Comparison of ENCODE assay signal across 14 cellular contexts in the genomic region with DNA sequence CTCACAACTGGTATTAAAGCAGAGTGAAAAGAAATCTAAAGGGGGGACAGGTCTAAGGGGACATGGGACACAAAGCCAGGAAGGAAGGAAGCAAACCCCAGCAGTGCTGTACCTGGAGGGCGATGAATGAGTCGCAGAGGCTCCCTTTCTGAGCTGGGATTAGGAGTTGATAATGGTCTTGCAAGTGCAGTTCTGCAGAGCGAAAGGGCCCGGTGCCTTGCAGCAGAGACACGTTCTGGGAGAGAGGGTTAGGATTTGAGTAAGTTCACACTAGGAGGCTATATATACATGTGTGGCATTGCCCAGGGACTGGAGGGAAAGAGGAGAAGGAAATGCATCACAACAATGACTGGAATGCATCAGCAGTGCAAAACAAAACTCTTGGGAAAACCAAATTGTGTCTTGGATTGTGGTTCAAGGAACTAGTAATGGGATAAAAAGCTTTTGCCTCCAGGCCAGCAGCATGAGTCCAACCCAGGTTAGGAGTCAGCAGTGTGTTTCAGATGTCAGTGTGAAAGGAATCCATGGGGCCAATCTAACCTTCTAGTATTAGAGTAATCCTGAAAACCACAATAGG. TPM values are rescaled to one million over a fixed set of nuclear protein-coding genes. Genes with fewer than 3 reads are reported as not detected.
DNase-seq lines count a peak whose midpoint lies in the region; ATAC-seq and TF ChIP-seq lines count a peak whose summit lies in the region.
"Had no signal": no experiment of that assay in that cellular context is flagged by ENCODE, and none has a peak within 500 bp of the region (broad histone marks: within the 10 kb centered on the region; RNA-seq: fewer than 3 reads in every experiment).

No MANE protein-coding gene starts in this region.

- TF ChIP-seq CTCF in Caco-2 (IDR thresholded peaks at IDR 0.05; ENCODE audit: insufficient read depth in 1 of 2, low read depth in 1 of 2, low read length in 1 of 2, severe bottlenecking in 1 of 2, unreplicated experiment in 1 of 2): no peak
- TF ChIP-seq CTCF in cardiac fibroblast (IDR thresholded peaks at IDR 0.05; ENCODE audit: low read depth, low read length): no peak

- H3K4me1 Mint-ChIP-seq in Caco-2 (ENCODE audit: low read depth, unreplicated experiment): peaks cover 38% of the 10 kb centered on the region

- H3K36me3 ChIP-seq in Caco-2 (ENCODE audit: control insufficient read depth, insufficient read depth, low read length) (no peaks in the 10 kb centered on the region), MG63 (no peaks in the 10 kb centered on the region), mesendoderm (ENCODE audit: control insufficient read depth, insufficient read depth, low read length) (no peaks in the 10 kb centered on the region)
- H3K36me3 ChIP-seq: SJCRH30 had no signal

- ATAC-seq in GM18909 (IDR thresholded peaks at IDR 0.05; ENCODE audit: poor library complexity, unreplicated experiment) (no peak), HG02981 (IDR thresholded peaks at IDR 0.05; ENCODE audit: unreplicated experiment) (no peak)
- ATAC-seq: activated CD4-positive, CD25-positive, alpha-beta regulatory T cell treated with anti-CD3 and anti-CD28 coated beads, Interleukin-2, amount 50 U/mL, for 24 hours; mucosa of descending colon had no signal

- no peak overlapping the region for H2BK120ac ChIP-seq in mesendoderm (ENCODE audit: low read depth, low read length)

- H3K4me3 ChIP-seq in Caco-2 (ENCODE audit: low read depth, low read length) (no peak overlapping the region), MG63 (no peak overlapping the region), cardiac fibroblast (replicated peaks in 1 of 2; ENCODE audit: low read depth in 2 of 2, low read length in 2 of 2) (no peak overlapping the region), mesendoderm (ENCODE audit: low read length) (no peak overlapping the region)
- H3K4me3 ChIP-seq: mucosa of descending colon, SJCRH30 had no signal

- intact Hi-C loops in Caco-2 (cut with micrococcal nuclease; ENCODE audit: unreplicated experiment): loop anchor here (5.0 kb wide), 1 partner anchor 43 kb away; no protein-coding TSS in a partner anchor

- H3K36me3 Mint-ChIP-seq in Caco-2 (ENCODE audit: insufficient read depth, unreplicated experiment): peaks cover 25% of the 10 kb centered on the region

- no CpG with 5 or more reads among the region's 5 CpGs for WGBS in mesendoderm (ENCODE audit: extremely low coverage, insufficient coverage, low lambda C conversion rate)

- peak overlapping the region; percentile 5 for H3K4me3 Mint-ChIP-seq in Caco-2 (ENCODE audit: unreplicated experiment)

- H2AK5ac ChIP-seq in mesendoderm (ENCODE audit: low read length): no peak overlapping the region

- H3K23ac ChIP-seq in mesendoderm (ENCODE audit: low read length): no peak overlapping the region

- H3K56ac ChIP-seq in mesendoderm (ENCODE audit: low read length): peak overlapping the region; percentile 17

- no peaks in the 10 kb centered on the region for H3K27me3 ChIP-seq in Caco-2 (replicated peaks; ENCODE audit: control insufficient read depth, insufficient read depth, low read length)
- H3K27me3 ChIP-seq in MG63: no peaks in the 10 kb centered on the region
- no peaks in the 10 kb centered on the region for H3K27me3 ChIP-seq in mesendoderm (ENCODE audit: insufficient read depth, low read length, poor library complexity)
- H3K27me3 ChIP-seq: SJCRH30 had no signal

- H4K8ac ChIP-seq in mesendoderm (ENCODE audit: low read depth, low read length): no peak overlapping the region

- no peak overlapping the region for H3K9ac ChIP-seq in mesendoderm (ENCODE audit: low read length)

- peak overlapping the region; percentile 32 for H3K27ac Mint-ChIP-seq in Caco-2 (ENCODE audit: unreplicated experiment)
- H3K27ac Mint-ChIP-seq: progenitor cell of endocrine pancreas had no signal

- H2BK15ac ChIP-seq in mesendoderm (replicated peaks; ENCODE audit: low read depth): no peak overlapping the region

- POLR2A ChIA-PET in Caco-2 (lab: Charles Lee): no interaction called here

- peak overlapping the region; percentile 39 for H3K18ac ChIP-seq in mesendoderm (ENCODE audit: low read length)

- CTCF ChIA-PET in Caco-2 (lab: Charles Lee): no interaction called here

- H3K79me1 ChIP-seq in mesendoderm (ENCODE audit: low read length): no peaks in the 10 kb centered on the region

- BruUV-seq in Caco-2 (replicated peaks; lab: Mats Ljungman, UMichigan): no TSS peak

- no peaks in the 10 kb centered on the region for H3K9me3 ChIP-seq in Caco-2
- H3K9me3 ChIP-seq in MG63: no peaks in the 10 kb centered on the region
- H3K9me3 ChIP-seq: mucosa of descending colon, SJCRH30 had no signal

- peak overlapping the region; percentile 12 for H2BK5ac ChIP-seq in mesendoderm (ENCODE audit: low read length)

- no peaks in the 10 kb centered on the region for H3K9me3 Mint-ChIP-seq in Caco-2 (ENCODE audit: unreplicated experiment)

- H4K5ac ChIP-seq in mesendoderm (ENCODE audit: low read length): no peak overlapping the region

- no peaks in the 10 kb centered on the region for H3K79me2 ChIP-seq in mesendoderm (ENCODE audit: control insufficient read depth, insufficient read depth, low read length)

- no peak overlapping the region for H3K4me2 ChIP-seq in mesendoderm (ENCODE audit: low read length)

- H3K27ac ChIP-seq in mesendoderm (ENCODE audit: low read depth, low read length): peak overlapping the region; percentile 15
- H3K27ac ChIP-seq: SJCRH30 had no signal

- no peaks in the 10 kb centered on the region for H3K27me3 Mint-ChIP-seq in Caco-2 (ENCODE audit: insufficient read depth, unreplicated experiment)

- DNase-seq in Caco-2: no peak
- DNase-seq in MG63: peak; percentile 37
- peak; percentile 78 to 84 for DNase-seq in cardiac fibroblast (ENCODE audit: low read depth in 2 of 2)
- DNase-seq in mesendoderm: peak; percentile 61
- no peak for DNase-seq in T-helper 2 cell
- DNase-seq in activated effector memory CD4-positive, alpha-beta T cell treated with anti-CD3 and anti-CD28 coated beads, Interleukin-2, amount 50 U/mL, for 16 hours: no peak
- DNase-seq: mucosa of descending colon, NCI-H1436 treated with DMSO at 0.1 percent for 48 hours, NCI-H69, SJCRH30 had no signal

- no peak overlapping the region for H3K4ac ChIP-seq in mesendoderm (ENCODE audit: low read depth, low read length)

- peaks cover 42% of the 10 kb centered on the region for H3K4me1 ChIP-seq in Caco-2
- H3K4me1 ChIP-seq in mesendoderm (ENCODE audit: control insufficient read depth, low read depth, low read length): peaks cover 15% of the 10 kb centered on the region

RNA-seq across cellular contexts. Expression of a gene that starts 38.8 kb away (rescaled TPM):
- 4.8 and 5.1 TPM in 2 replicates for total RNA-seq in Caco-2 (2022)
- 6.8 and 9.2 TPM in 2 replicates for total RNA-seq in MG63 (2014; rRNA removed; shearing (Covaris generic); ENCODE audit: low replicate concordance)
- 5.4 TPM for polyA plus RNA-seq in mesendoderm (2013, experiment 1 of 2)
- polyA plus RNA-seq in mesendoderm (2013, experiment 2 of 2): 5.0 TPM

Comparison
In these comparisons a context has a peak if more than half of its experiments do, and no peak if none do; other contexts are left out.
1. DNase-seq: peak in MG63 (single experiment), cardiac fibroblast (2 of 2) and mesendoderm (single experiment); none in Caco-2 (0 of 2), T-helper 2 cell (0 of 5) and activated effector memory CD4-positive, alpha-beta T cell treated with anti-CD3 and anti-CD28 coated beads, Interleukin-2, amount 50 U/mL, for 16 hours (single experiment).